In the genomic region with DNA sequence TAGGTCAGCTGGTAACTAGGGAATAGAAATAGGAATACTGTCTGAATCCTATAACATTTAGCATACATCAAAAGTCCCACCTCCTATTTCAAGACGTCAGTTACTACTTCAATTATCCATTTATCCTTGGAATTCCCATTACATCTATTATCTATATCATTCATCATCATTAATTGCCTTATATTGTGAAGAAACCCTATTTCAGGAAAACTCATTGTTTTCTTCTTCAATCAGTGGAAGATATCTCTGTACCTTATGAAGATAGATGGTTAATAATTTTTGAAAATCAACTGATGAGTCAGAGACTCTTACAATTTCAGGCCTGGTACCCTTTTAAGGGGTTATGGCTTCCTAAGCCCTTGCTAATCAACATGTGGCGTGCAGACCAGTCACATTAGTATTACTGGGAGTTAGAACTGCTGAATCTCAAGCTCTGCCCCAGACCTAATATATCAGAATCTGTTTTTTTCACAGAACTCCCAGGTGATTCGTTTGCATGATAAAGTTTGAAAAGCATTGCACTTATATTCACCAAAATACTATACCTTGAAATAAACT, we compare ENCODE assay signal across 12 cellular contexts.
DNase-seq lines count a peak whose midpoint lies in the region; ATAC-seq and TF ChIP-seq lines count a peak whose summit lies in the region.
"Had no signal": no experiment of that assay in that cellular context is flagged by ENCODE, and none has a peak within 500 bp of the region (broad histone marks: within the 10 kb centered on the region; RNA-seq: fewer than 3 reads in every experiment).

No MANE protein-coding gene starts in this region.

- H3K36me3 ChIP-seq in BE2C (no peaks in the 10 kb centered on the region), SK-N-SH (replicated peaks in 1 of 2; ENCODE audit: control insufficient read depth in 1 of 2, insufficient read depth in 2 of 2, low read length in 1 of 2) (peaks cover 0 to 13% of the 10 kb centered on the region in 2 experiments), H7 (replicated peaks; ENCODE audit: control insufficient read depth, insufficient read depth, low read length) (no peaks in the 10 kb centered on the region), right lobe of liver (peaks cover 0 to 22% (median 0%) of the 10 kb centered on the region in 4 donors)

- no peak for TF ChIP-seq CTCF in BE2C (IDR thresholded peaks at IDR 0.05; ENCODE audit: low read depth, low read length)
- no peak for TF ChIP-seq CTCF in SK-N-SH (IDR thresholded peaks at IDR 0.05)
- no peak for TF ChIP-seq CTCF in right lobe of liver (IDR thresholded peaks at IDR 0.05)

- no peak for DNase-seq in activated T-cell treated with anti-CD3 and anti-CD28 coated beads, Interleukin-2, amount 50 U/mL, for 72 hours
- no peak for DNase-seq in activated T-cell treated with anti-CD3 and anti-CD28 coated beads, Interleukin-2, amount 50 U/mL, for 48 hours
- DNase-seq in BE2C (peak; percentile 28), SK-N-SH (no peak), memory B cell (ENCODE audit: low spot score in 2 of 2) (no peak), H7 (no peak), right lobe of liver (no peak)
- DNase-seq: Caco-2; CD8-positive, alpha-beta memory T cell; GM23248; IMR-90 had no signal

- H3K4me1 ChIP-seq in BE2C: peaks cover 4% of the 10 kb centered on the region
- H3K4me1 ChIP-seq in SK-N-SH (ENCODE audit: control insufficient read depth in 1 of 2, insufficient read depth in 2 of 2, low read depth in 1 of 2, low read length in 1 of 2): no peaks in the 10 kb centered on the region; a peak in 1 of 4 replicates
- H3K4me1 ChIP-seq in right lobe of liver: no peaks in the 10 kb centered on the region
- H3K4me1 ChIP-seq: Caco-2 had no signal

- POLR2A ChIA-PET in SK-N-SH (lab: Yijun Ruan, JAX): no interaction called here

- peaks cover 23% of the 10 kb centered on the region for H3K4me1 Mint-ChIP-seq in activated T-cell treated with anti-CD3 and anti-CD28 coated beads, Interleukin-2, amount 50 U/mL, for 72 hours (ENCODE audit: low read depth)
- peaks cover 3% of the 10 kb centered on the region for H3K4me1 Mint-ChIP-seq in memory B cell
- H3K4me1 Mint-ChIP-seq: CD14-positive monocyte had no signal

- H3F3A ChIP-seq in SK-N-SH (replicated peaks; ENCODE audit: insufficient read depth): no peaks in the 10 kb centered on the region

- no peak for TF ChIP-seq POLR2A in right lobe of liver (IDR thresholded peaks at IDR 0.05)

- H3K9me2 ChIP-seq in SK-N-SH: no peaks in the 10 kb centered on the region

- 34% methylated on average over 3 of the region's 3 CpGs for WGBS in SK-N-SH (ENCODE audit: low lambda C conversion rate)
- 96% methylated on average over 3 of the region's 3 CpGs for WGBS in right lobe of liver (ENCODE audit: insufficient coverage, low coverage, low lambda C conversion rate, missing lambda C conversion rate)

- H3K9me3 ChIP-seq in BE2C (no peaks in the 10 kb centered on the region), SK-N-SH (no peaks in the 10 kb centered on the region), right lobe of liver (no peaks in the 10 kb centered on the region)
- H3K9me3 ChIP-seq: Caco-2 had no signal

- H3K4me3 ChIP-seq in BE2C (ENCODE audit: low read depth, low read length) (no peak overlapping the region), SK-N-SH (ENCODE audit: low read depth in 2 of 2, low read length in 1 of 2) (no peak overlapping the region), H7 (ENCODE audit: insufficient read depth, low read depth, low read length) (no peak overlapping the region), right lobe of liver (no peak overlapping the region)
- H3K4me3 ChIP-seq: GM23248 had no signal

- CTCF ChIA-PET in SK-N-SH (lab: Yijun Ruan, JAX): interaction anchor here (1.4 to 2.1 kb wide), 2 partner anchors 16 to 117 kb away, joined by 5 read pairs; no protein-coding TSS in a partner anchor

- no peak overlapping the region for H2AFZ ChIP-seq in SK-N-SH (ENCODE audit: low read depth)
- H2AFZ ChIP-seq: GM23248 had no signal

- H3K27ac ChIP-seq in SK-N-SH (ENCODE audit: low read depth in 2 of 2, low read length in 1 of 2) (peak overlapping the region in 1 of 2 experiments; percentile 43; a peak in 2 of 4 replicates), right lobe of liver (no peak overlapping the region)
- H3K27ac ChIP-seq: GM23248 had no signal

- no peak for TF ChIP-seq EP300 in SK-N-SH (IDR thresholded peaks at IDR 0.05; ENCODE audit: borderline replicate concordance in 1 of 2, low read depth in 1 of 2, low read length in 1 of 2)

- peaks cover 3 to 24% of the 10 kb centered on the region in 2 donors for H3K36me3 Mint-ChIP-seq in activated T-cell treated with anti-CD3 and anti-CD28 coated beads, Interleukin-2, amount 50 U/mL, for 72 hours (ENCODE audit: insufficient read depth in 2 of 2)
- H3K36me3 Mint-ChIP-seq in memory B cell: peaks cover 33% of the 10 kb centered on the region

- intact Hi-C loops in right lobe of liver (cut with DNase I): no loop called here

- no peak for ATAC-seq in activated T-cell treated with anti-CD3 and anti-CD28 coated beads, Interleukin-2, amount 50 U/mL, for 72 hours (replicated peaks in 1 of 2)
- ATAC-seq in memory B cell (ENCODE audit: low read depth) (no peak), right lobe of liver (no peak)

- no peaks in the 10 kb centered on the region for H3K79me2 ChIP-seq in SK-N-SH (ENCODE audit: insufficient read depth)

- H3K9ac ChIP-seq in SK-N-SH: no peak overlapping the region
- H3K9ac ChIP-seq: GM23248 had no signal

- H3K27ac Mint-ChIP-seq in activated T-cell treated with anti-CD3 and anti-CD28 coated beads, Interleukin-2, amount 50 U/mL, for 72 hours: peak overlapping the region; percentile 15
- peak overlapping the region; percentile 70 for H3K27ac Mint-ChIP-seq in memory B cell
- H3K27ac Mint-ChIP-seq: CD14-positive monocyte had no signal

- no peak overlapping the region for H3K4me3 Mint-ChIP-seq in activated T-cell treated with anti-CD3 and anti-CD28 coated beads, Interleukin-2, amount 50 U/mL, for 72 hours
- H3K4me3 Mint-ChIP-seq in memory B cell: no peak overlapping the region
- H3K4me3 Mint-ChIP-seq: CD14-positive monocyte; CD8-positive, alpha-beta memory T cell had no signal

- no peak overlapping the region for H3K4me2 ChIP-seq in SK-N-SH

- no peak for TF ChIP-seq RAD21 in SK-N-SH (IDR thresholded peaks at IDR 0.05; ENCODE audit: low read length)

- no peaks in the 10 kb centered on the region for H4K20me1 ChIP-seq in SK-N-SH (ENCODE audit: insufficient read depth)

- H3K27me3 ChIP-seq in BE2C: no peaks in the 10 kb centered on the region
- H3K27me3 ChIP-seq in SK-N-SH (ENCODE audit: insufficient read depth): no peaks in the 10 kb centered on the region
- H3K27me3 ChIP-seq in H7 (ENCODE audit: control insufficient read depth, insufficient read depth, low read length): no peaks in the 10 kb centered on the region
- H3K27me3 ChIP-seq in right lobe of liver: no peaks in the 10 kb centered on the region

- no peaks in the 10 kb centered on the region for H3K27me3 Mint-ChIP-seq in activated T-cell treated with anti-CD3 and anti-CD28 coated beads, Interleukin-2, amount 50 U/mL, for 72 hours (ENCODE audit: low read depth)
- no peaks in the 10 kb centered on the region for H3K27me3 Mint-ChIP-seq in memory B cell

- H3K9me3 Mint-ChIP-seq in activated T-cell treated with anti-CD3 and anti-CD28 coated beads, Interleukin-2, amount 50 U/mL, for 72 hours: no peaks in the 10 kb centered on the region
- no peaks in the 10 kb centered on the region for H3K9me3 Mint-ChIP-seq in memory B cell
- H3K9me3 Mint-ChIP-seq: CD14-positive monocyte; CD8-positive, alpha-beta memory T cell had no signal

TF ChIP-seq in SK-N-SH, 30 proteins besides CTCF, POLR2A, EP300 and RAD21:
- TF ChIP-seq TCF12 (IDR thresholded peaks at IDR 0.05) (peak; percentile 16; the same call in 1 of the 2 replicates), MXI1 (IDR thresholded peaks at IDR 0.05; ENCODE audit: low read depth, low read length) (no peak), RCOR1 (IDR thresholded peaks at IDR 0.05; ENCODE audit: low read length) (0 out of 2 replicates have a peak, but pooled peaks have one; percentile 5), NFIC (IDR thresholded peaks at IDR 0.05; ENCODE audit: borderline replicate concordance) (no peak)
- TF ChIP-seq, protein P1, sequence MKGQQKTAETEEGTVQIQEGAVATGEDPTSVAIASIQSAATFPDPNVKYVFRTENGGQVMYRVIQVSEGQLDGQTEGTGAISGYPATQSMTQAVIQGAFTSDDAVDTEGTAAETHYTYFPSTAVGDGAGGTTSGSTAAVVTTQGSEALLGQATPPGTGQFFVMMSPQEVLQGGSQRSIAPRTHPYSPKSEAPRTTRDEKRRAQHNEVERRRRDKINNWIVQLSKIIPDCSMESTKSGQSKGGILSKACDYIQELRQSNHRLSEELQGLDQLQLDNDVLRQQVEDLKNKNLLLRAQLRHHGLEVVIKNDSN (IDR thresholded peaks at IDR 0.05; ENCODE audit: borderline replicate concordance, low read depth): no peak
